In genomic region chr5:125584119-125584518, GRCh38 we compare ENCODE assay signal across 19 cellular contexts.
A peak's percentile ranks its signal among the peaks of the same experiment; 100 is the strongest.
DNase-seq lines count a peak whose midpoint lies in the region; ATAC-seq and TF ChIP-seq lines count a peak whose summit lies in the region.
"Had no signal": no experiment of that assay in that cellular context is flagged by ENCODE, and none has a peak within 500 bp of the region (broad histone marks: within the 10 kb centered on the region; RNA-seq: fewer than 3 reads in every experiment).

No MANE protein-coding gene starts in this region.

- H3K27me3 ChIP-seq in mammary epithelial cell (ENCODE audit: insufficient read depth, low read length) (no peaks in the 10 kb centered on the region), heart left ventricle (no peaks in the 10 kb centered on the region)
- H3K27me3 ChIP-seq: neutrophil, SJSA1 had no signal

- H3K4me3 ChIP-seq in mammary epithelial cell (replicated peaks in 1 of 3; ENCODE audit: insufficient read depth in 1 of 3, low read depth in 2 of 3, low read length in 3 of 3): no peak overlapping the region
- H3K4me3 ChIP-seq in heart left ventricle: no peak overlapping the region
- H3K4me3 ChIP-seq: K562, PC-9, SJSA1 had no signal

- H4K20me1 ChIP-seq in mammary epithelial cell (ENCODE audit: insufficient read depth, low read length): no peaks in the 10 kb centered on the region

- WGBS in mammary epithelial cell (ENCODE audit: low coverage, missing lambda C conversion rate): 32% methylated on average over 3 of the region's 3 CpGs
- WGBS in heart left ventricle, 4 donors: 24 to 30% (median 28%) methylated on average over 3 of the region's 3 CpGs

- in situ Hi-C loops in mammary epithelial cell (cut with MboI; ENCODE audit: low sequenced_read_pairs in 2 of 2): no loop called here

- peaks cover 22% of the 10 kb centered on the region for H3K4me1 Mint-ChIP-seq in nephron progenitor cell
- H3K4me1 Mint-ChIP-seq: central memory CD8-positive, alpha-beta T cell; T-helper 17 cell had no signal

- no peak overlapping the region for H3K9ac ChIP-seq in mammary epithelial cell (ENCODE audit: insufficient read depth, low read length)

- H3K9me3 Mint-ChIP-seq in nephron progenitor cell: peaks cover 30% of the 10 kb centered on the region

- no peaks in the 10 kb centered on the region for H3K36me3 ChIP-seq in mammary epithelial cell (ENCODE audit: insufficient read depth, low read length)
- H3K36me3 ChIP-seq in heart left ventricle: no peaks in the 10 kb centered on the region
- H3K36me3 ChIP-seq: neutrophil, SJSA1 had no signal

- H3K4me1 ChIP-seq in mammary epithelial cell (ENCODE audit: insufficient read depth, low read length) (no peaks in the 10 kb centered on the region), heart left ventricle (peaks cover 0 to 29% (median 8%) of the 10 kb centered on the region in 12 donors)
- H3K4me1 ChIP-seq: SJSA1 had no signal

- intact Hi-C loops in mammary epithelial cell (cut with micrococcal nuclease): no loop called here
- intact Hi-C loops in heart left ventricle (cut with DNase I): no loop called here

- CTCF ChIA-PET in mammary epithelial cell (lab: Charles Lee; ENCODE audit: low non-redundant PET): no interaction called here

- H3K27ac ChIP-seq in mammary epithelial cell (ENCODE audit: insufficient read depth, low read depth, low read length) (no peak overlapping the region), heart left ventricle (peak overlapping the region in 6 of 12 donors; percentile 0 to 39 (median 28))
- H3K27ac ChIP-seq: neutrophil, PC-9, SJSA1 had no signal

- no peaks in the 10 kb centered on the region for H3K36me3 Mint-ChIP-seq in nephron progenitor cell (ENCODE audit: low read depth)

- peak overlapping the region; percentile 53 for H2AFZ ChIP-seq in mammary epithelial cell (ENCODE audit: low read depth, low read length)
- H2AFZ ChIP-seq: PC-9 had no signal

- peak; percentile 68 to 89 (median 84) for ATAC-seq in heart left ventricle
- no peak for ATAC-seq in stimulated activated naive CD8-positive, alpha-beta T cell treated with anti-CD3 and anti-CD28 coated beads, Interleukin-15, Interleukin-2, amounts not matched to agents 100 U/mL and 50 U/mL, for 24 hours
- ATAC-seq: K562, T-helper 17 cell had no signal

- H3K27me3 Mint-ChIP-seq in nephron progenitor cell (ENCODE audit: low read depth, poor library complexity): peaks cover 2% of the 10 kb centered on the region
- H3K27me3 Mint-ChIP-seq: central memory CD8-positive, alpha-beta T cell; T-helper 17 cell had no signal

- H3K27ac Mint-ChIP-seq in nephron progenitor cell: no peak overlapping the region
- H3K27ac Mint-ChIP-seq: T-helper 17 cell had no signal

- H3K4me2 ChIP-seq in mammary epithelial cell (ENCODE audit: insufficient read depth, low read depth, low read length): no peak overlapping the region
- H3K4me2 ChIP-seq: PC-9 had no signal

- H3K79me2 ChIP-seq in mammary epithelial cell (ENCODE audit: insufficient read depth, low read length): no peaks in the 10 kb centered on the region

- H3K9me3 ChIP-seq in mammary epithelial cell (replicated peaks; ENCODE audit: insufficient read depth, low read length) (no peaks in the 10 kb centered on the region), heart left ventricle (peaks cover 0 to 5% (median 0%) of the 10 kb centered on the region in 12 donors)
- H3K9me3 ChIP-seq: neutrophil had no signal

- no peak for TF ChIP-seq POLR2A in heart left ventricle (IDR thresholded peaks at IDR 0.05)

- dilution Hi-C loops in mammary epithelial cell (cut with HindIII; ENCODE audit: low sequenced_read_pairs): no loop called here

- BruUV-seq in mammary epithelial cell (replicated peaks; lab: Mats Ljungman, UMichigan): no TSS peak

- H3K4me3 Mint-ChIP-seq in nephron progenitor cell: no peak overlapping the region
- H3K4me3 Mint-ChIP-seq: central memory CD8-positive, alpha-beta T cell; T-helper 17 cell had no signal

- DNase-seq in Ammon's horn (ENCODE audit: low spot score): peak; percentile 47
- no peak for DNase-seq in mammary epithelial cell
- no peak for DNase-seq in heart left ventricle
- peak; percentile 62 for DNase-seq in midbrain (lab: John Stamatoyannopoulos, UW)
- no peak for DNase-seq in nephron progenitor cell
- no peak for DNase-seq in stimulated activated CD8-positive, alpha-beta memory T cell treated with anti-CD3 and anti-CD28 coated beads, Interleukin-4, amount 100 ng/mL, for 48 hours
- DNase-seq in mucosa of gallbladder (ENCODE audit: low spot score): no peak
- DNase-seq in stimulated activated naive CD8-positive, alpha-beta T cell treated with anti-CD3 and anti-CD28 coated beads, Interleukin-15, Interleukin-2, amounts not matched to agents 100 U/mL and 50 U/mL, for 24 hours: no peak
- DNase-seq: activated CD8-positive, alpha-beta memory T cell treated with anti-CD3 and anti-CD28 coated beads, Interleukin-2, amount 50 U/mL, for 48 hours; activated effector memory CD4-positive, alpha-beta T cell treated with Interleukin-2 at 50 U/mL for 16 hours; Caco-2; DND-41; effector memory CD4-positive, alpha-beta T cell; PC-9; T-helper 17 cell had no signal

- TF ChIP-seq CTCF in mammary epithelial cell (conservative IDR thresholded peaks at IDR 0.05 in 1 of 2, IDR thresholded peaks at IDR 0.05 in 1 of 2; ENCODE audit: extremely low read depth in 1 of 2, insufficient read depth in 1 of 2, low read depth in 1 of 2, low read length in 2 of 2): no peak
- no peak for TF ChIP-seq CTCF in heart left ventricle (IDR thresholded peaks at IDR 0.05)
- TF ChIP-seq CTCF in nephron progenitor cell (IDR thresholded peaks at IDR 0.05): no peak

Comparison
In these comparisons a context has a peak if more than half of its experiments do, and no peak if none do; other contexts are left out.
1. DNase-seq: peak in Ammon's horn (single experiment) and midbrain (single experiment); none in mammary epithelial cell (single experiment), heart left ventricle (0 of 5), nephron progenitor cell (single experiment), stimulated activated CD8-positive, alpha-beta memory T cell treated with anti-CD3 and anti-CD28 coated beads, Interleukin-4, amount 100 ng/mL, for 48 hours (single experiment), mucosa of gallbladder (single experiment) and stimulated activated naive CD8-positive, alpha-beta T cell treated with anti-CD3 and anti-CD28 coated beads, Interleukin-15, Interleukin-2, amounts not matched to agents 100 U/mL and 50 U/mL, for 24 hours (single experiment).